ENCODE assay signal across 39 cellular contexts in the genomic region with DNA sequence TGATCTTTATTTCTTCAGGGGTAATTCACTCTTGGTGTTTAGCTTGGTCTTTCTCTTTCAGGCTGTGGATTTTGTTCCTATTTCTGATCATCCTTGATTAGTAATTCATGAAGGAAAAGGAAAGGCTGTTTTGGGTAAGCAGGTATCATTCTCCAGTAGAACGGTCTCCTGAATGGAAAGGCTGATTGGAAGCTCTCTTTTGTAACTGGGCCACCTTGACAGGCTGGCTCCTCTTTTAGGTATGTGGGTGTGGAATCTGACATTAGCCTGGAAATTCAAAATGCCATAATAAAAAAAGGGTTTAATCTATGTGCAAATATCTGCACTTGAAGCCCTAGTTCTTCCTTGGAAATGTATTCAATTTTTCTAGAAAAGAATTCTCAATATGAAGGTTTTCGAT. TPM values are rescaled to one million over a fixed set of nuclear protein-coding genes. Genes with fewer than 3 reads are reported as not detected.
"Had no signal": no experiment of that assay in that cellular context is flagged by ENCODE, and none has a peak within 500 bp of the region (broad histone marks: within the 10 kb centered on the region; RNA-seq: fewer than 3 reads in every experiment).

No MANE protein-coding gene starts in this region.

- H3K27me3 ChIP-seq: adrenal gland, ascending aorta, body of pancreas, brain microvascular endothelial cell, breast epithelium, cardiac muscle cell had no signal

- FAIRE-seq: astrocyte, bronchial epithelial cell had no signal

- H3K27ac ChIP-seq: adrenal gland, ascending aorta, body of pancreas, brain microvascular endothelial cell, breast epithelium, cardiac muscle cell had no signal

- DNase-seq: activated effector memory CD4-positive, alpha-beta T cell treated with anti-CD3 and anti-CD28 coated beads, Interleukin-2, amount 50 U/mL, for 16 hours; activated effector memory CD4-positive, alpha-beta T cell treated with Interleukin-2 at 50 U/mL for 16 hours; activated gamma-delta T cell; activated gamma-delta T cell treated with Interleukin-2 at 50 U/mL for 16 hours; activated naive CD4-positive, alpha-beta T cell; activated naive CD4-positive, alpha-beta T cell treated with anti-CD3 and anti-CD28 coated beads for 36 hours; activated naive CD4-positive, alpha-beta T cell treated with anti-CD3 and anti-CD28 coated beads, Interleukin-2, amount 10 ng/mL, durations not matched to agents 7 days and 5 days; activated naive CD4-positive, alpha-beta T cell treated with anti-CD3 and anti-CD28 coated beads, Interleukin-2, amount 50 U/mL, for 16 hours; activated naive CD4-positive, alpha-beta T cell treated with Interleukin-2 at 50 U/mL for 16 hours; activated naive CD8-positive, alpha-beta T cell treated with anti-CD3 and anti-CD28 coated beads for 36 hours; activated naive CD8-positive, alpha-beta T cell treated with anti-CD3 and anti-CD28 coated beads, Interleukin-2, amount 10 ng/mL, durations not matched to agents 7 days and 5 days; activated naive CD8-positive, alpha-beta T cell treated with anti-CD3 and anti-CD28 coated beads, Interleukin-2, amount 50 U/mL, for 24 hours; activated T-cell treated with anti-CD3 and anti-CD28 coated beads, Interleukin-2, amount 50 U/mL, for 1 hour; activated T-cell treated with anti-CD3 and anti-CD28 coated beads, Interleukin-2, amount 50 U/mL, for 24 hours; activated T-cell treated with anti-CD3 and anti-CD28 coated beads, Interleukin-2, amount 50 U/mL, for 4 hours; activated T-cell treated with anti-CD3 and anti-CD28 coated beads, Interleukin-2, amount 50 U/mL, for 48 hours; activated T-cell treated with anti-CD3 and anti-CD28 coated beads, Interleukin-2, amount 50 U/mL, for 72 hours; adrenal gland; amniotic stem cell; amygdala; anterior cingulate cortex; aorta; body of pancreas; brain microvascular endothelial cell; central memory CD4-positive, alpha-beta T cell; cerebellar nuclear complex had no signal

- ATAC-seq: activated naive CD4-positive, alpha-beta T cell treated with anti-CD3 and anti-CD28 coated beads, Interleukin-2, amount 50 U/mL, for 72 hours; activated naive CD8-positive, alpha-beta T cell treated with anti-CD3 and anti-CD28 coated beads, Interleukin-2, amount 50 U/mL, for 24 hours; activated T-cell treated with anti-CD3 and anti-CD28 coated beads, Interleukin-2, amount 50 U/mL, for 4 hours; activated T-cell treated with anti-CD3 and anti-CD28 coated beads, Interleukin-2, amount 50 U/mL, for 72 hours; activated T-helper 17 cell treated with anti-CD3 and anti-CD28 coated beads, Interleukin-2, amount 50 U/mL, for 72 hours; body of pancreas had no signal

- H3K4me1 ChIP-seq: adrenal gland, ascending aorta, body of pancreas, breast epithelium had no signal

- H3K9me3 ChIP-seq: adrenal gland, ascending aorta, body of pancreas, breast epithelium had no signal

- H3K4me3 ChIP-seq: adrenal gland, ascending aorta, body of pancreas, breast epithelium, cardiac muscle cell had no signal

- H3K36me3 ChIP-seq: adrenal gland, ascending aorta, brain microvascular endothelial cell, breast epithelium, cardiac muscle cell had no signal

RNA-seq across cellular contexts. Expression of a gene that starts 18.9 kb away (rescaled TPM):
- total RNA-seq: activated naive CD4-positive, alpha-beta T cell treated with anti-CD3 and anti-CD28 coated beads for 36 hours; activated naive CD4-positive, alpha-beta T cell treated with anti-CD3 and anti-CD28 coated beads, Interleukin-2, amount 50 U/mL, for 72 hours; activated naive CD8-positive, alpha-beta T cell treated with anti-CD3 and anti-CD28 coated beads for 36 hours; activated naive CD8-positive, alpha-beta T cell treated with anti-CD3 and anti-CD28 coated beads, Interleukin-2, amount 10 ng/mL, durations not matched to agents 7 days and 5 days; activated T-cell treated with anti-CD3 and anti-CD28 coated beads, Interleukin-2, amount 50 U/mL, for 4 hours; activated T-cell treated with anti-CD3 and anti-CD28 coated beads, Interleukin-2, amount 50 U/mL, for 72 hours; activated T-helper 1 cell treated with anti-CD3 and anti-CD28 coated beads, Interleukin-12 subunit alpha, Interleukin-12 subunit beta, Interleukin-2, Interleukin-4 antibody, amounts not matched to agents 30 ng/mL and 10 ng/mL and 1 ng/mL, durations not matched to agents 14 hours and 24 hours and 36 hours; activated T-helper 17 cell treated with anti-CD3 and anti-CD28 coated beads, Interleukin-2, amount 50 U/mL, for 72 hours; activated T-helper 2 cell treated with anti-CD3 and anti-CD28 coated beads, Interferon-gamma antibody, Interleukin-2, Interleukin-4, amounts not matched to agents 10 μg/mL and 5 μg/mL and 100 μg/mL, durations not matched to agents 14 hours and 24 hours and 36 hours; adrenal gland; aorta; ascending aorta; astrocyte; body of pancreas; breast epithelium; bronchial epithelial cell; cardiac muscle cell; cardiac septum; cerebellum; chondrocyte had no signal
- polyA plus RNA-seq: adipose tissue, adrenal gland, aorta, cardiac muscle cell had no signal

RNA-seq across cellular contexts. Expression of a gene that starts 19.7 kb away (rescaled TPM):
- total RNA-seq: activated naive CD4-positive, alpha-beta T cell treated with anti-CD3 and anti-CD28 coated beads for 36 hours; activated naive CD4-positive, alpha-beta T cell treated with anti-CD3 and anti-CD28 coated beads, Interleukin-2, amount 50 U/mL, for 72 hours; activated naive CD8-positive, alpha-beta T cell treated with anti-CD3 and anti-CD28 coated beads for 36 hours; activated naive CD8-positive, alpha-beta T cell treated with anti-CD3 and anti-CD28 coated beads, Interleukin-2, amount 10 ng/mL, durations not matched to agents 7 days and 5 days; activated T-cell treated with anti-CD3 and anti-CD28 coated beads, Interleukin-2, amount 50 U/mL, for 4 hours; activated T-cell treated with anti-CD3 and anti-CD28 coated beads, Interleukin-2, amount 50 U/mL, for 72 hours; activated T-helper 1 cell treated with anti-CD3 and anti-CD28 coated beads, Interleukin-12 subunit alpha, Interleukin-12 subunit beta, Interleukin-2, Interleukin-4 antibody, amounts not matched to agents 30 ng/mL and 10 ng/mL and 1 ng/mL, durations not matched to agents 14 hours and 24 hours and 36 hours; activated T-helper 17 cell treated with anti-CD3 and anti-CD28 coated beads, Interleukin-2, amount 50 U/mL, for 72 hours; activated T-helper 2 cell treated with anti-CD3 and anti-CD28 coated beads, Interferon-gamma antibody, Interleukin-2, Interleukin-4, amounts not matched to agents 10 μg/mL and 5 μg/mL and 100 μg/mL, durations not matched to agents 14 hours and 24 hours and 36 hours; adrenal gland; aorta; ascending aorta; astrocyte; body of pancreas; breast epithelium; bronchial epithelial cell; cardiac muscle cell; cardiac septum; cerebellum; chondrocyte had no signal
- polyA plus RNA-seq: adipose tissue, adrenal gland, aorta, cardiac muscle cell had no signal
